22 cellular contexts compared by ENCODE assay signal in genomic region chr16:85635545-85636140, GRCh38. TPM values are rescaled to one million over a fixed set of nuclear protein-coding genes. Genes with fewer than 3 reads are reported as not detected.
DNase-seq lines count a peak whose midpoint lies in the region; ATAC-seq, FAIRE-seq and TF ChIP-seq lines count a peak whose summit lies in the region.
"Had no signal": no experiment of that assay in that cellular context is flagged by ENCODE, and none has a peak within 500 bp of the region (broad histone marks: within the 10 kb centered on the region; RNA-seq: fewer than 3 reads in every experiment).

No MANE protein-coding gene starts in this region.

- ATAC-seq in SK-N-SH treated with all-trans-retinoic acid at 6 μM for 48 hours = no peak
- no peak for ATAC-seq in HG03025 (IDR thresholded peaks at IDR 0.05; ENCODE audit: low FRiP score, unreplicated experiment)
- ATAC-seq: psoas muscle, upper lobe of right lung had no signal

- H3K4me3 ChIP-seq in SK-N-SH (ENCODE audit: low read depth in 2 of 2, low read length in 1 of 2) (no peak overlapping the region), keratinocyte (ENCODE audit: control insufficient read depth in 2 of 3, extremely low read depth in 1 of 3, insufficient read depth in 2 of 3, low read depth in 1 of 3, low read length in 3 of 3) (no peak overlapping the region)
- H3K4me3 ChIP-seq: A549, cardiac muscle cell, neural progenitor cell, psoas muscle, upper lobe of right lung had no signal

- H2AFZ ChIP-seq in SK-N-SH (ENCODE audit: low read depth) (no peak overlapping the region), keratinocyte (ENCODE audit: control insufficient read depth, low read length) (peak overlapping the region; percentile 53)
- H2AFZ ChIP-seq: neural progenitor cell had no signal

- H3K27me3 Mint-ChIP-seq in endothelial cell (ENCODE audit: unreplicated experiment) = peaks cover 1% of the 10 kb centered on the region
- H3K27me3 Mint-ChIP-seq: activated CD4-positive, alpha-beta T cell treated with anti-CD3 and anti-CD28 coated beads, Interleukin-2, amount 10 ng/mL, durations not matched to agents 24 days and 14 days; B cell had no signal

- H3K9me1 ChIP-seq in keratinocyte (ENCODE audit: control insufficient read depth, extremely low read depth, insufficient read depth, low read length) = no peaks in the 10 kb centered on the region

- H3K36me3 ChIP-seq in SK-N-SH (replicated peaks in 1 of 2; ENCODE audit: control insufficient read depth in 1 of 2, insufficient read depth in 2 of 2, low read length in 1 of 2) (peaks cover 0 to 40% of the 10 kb centered on the region in 2 experiments), keratinocyte (ENCODE audit: control insufficient read depth in 2 of 2, extremely low read depth in 1 of 2, insufficient read depth in 2 of 2, low read length in 2 of 2) (peaks cover 0 to 4% of the 10 kb centered on the region in 2 experiments)
- H3K36me3 ChIP-seq: cardiac muscle cell, neural progenitor cell had no signal

- TF ChIP-seq EP300 in SK-N-SH (IDR thresholded peaks at IDR 0.05; ENCODE audit: borderline replicate concordance in 1 of 2, low read depth in 1 of 2, low read length in 1 of 2) = no peak

- peak; percentile 67 for DNase-seq in SK-N-SH
- DNase-seq in astrocyte of the hippocampus (ENCODE audit: low read depth, low spot score) = peak; percentile 28
- no peak for DNase-seq in keratinocyte (ENCODE audit: low read depth, low spot score)
- DNase-seq in cerebellar cortex (ENCODE audit: low spot score) = no peak
- DNase-seq in endothelial cell (ENCODE audit: low spot score) = no peak
- DNase-seq in activated CD4-positive, CD25-positive, alpha-beta regulatory T cell (lab: John Stamatoyannopoulos, UW) = no peak
- DNase-seq: activated CD4-positive, alpha-beta T cell treated with anti-CD3 and anti-CD28 coated beads, Interleukin-2, amount 10 ng/mL, durations not matched to agents 24 days and 14 days; activated naive CD4-positive, alpha-beta T cell treated with Interleukin-2 at 50 U/mL for 16 hours; activated T-cell treated with anti-CD3 and anti-CD28 coated beads, Interleukin-2, amount 50 U/mL, for 48 hours; NCI-H1694; NCI-H526 treated with DMSO at 0.1 percent for 48 hours; psoas muscle; T-helper 2 cell; upper lobe of right lung had no signal

- 92% methylated on average over 8 of the region's 26 CpGs for WGBS in SK-N-SH (ENCODE audit: low lambda C conversion rate)

- peak; percentile 78 for FAIRE-seq in keratinocyte (lab: Jason Lieb, UNC)
- FAIRE-seq: A549, GM19239 had no signal

- POLR2A ChIA-PET in SK-N-SH (lab: Yijun Ruan, JAX) = no interaction called here

- H3K36me3 Mint-ChIP-seq in endothelial cell (ENCODE audit: low read depth, unreplicated experiment) = no peaks in the 10 kb centered on the region
- H3K36me3 Mint-ChIP-seq: neural progenitor cell had no signal

- no peak overlapping the region for H3K27ac Mint-ChIP-seq in endothelial cell (ENCODE audit: unreplicated experiment)
- H3K27ac Mint-ChIP-seq: activated CD4-positive, alpha-beta T cell treated with anti-CD3 and anti-CD28 coated beads, Interleukin-2, amount 10 ng/mL, durations not matched to agents 24 days and 14 days; B cell; neural progenitor cell had no signal

- H3K27ac ChIP-seq in SK-N-SH (ENCODE audit: low read depth in 2 of 2, low read length in 1 of 2) (peak overlapping the region in 1 of 2 experiments; percentile 43; a peak in 1 of 4 replicates), keratinocyte (ENCODE audit: control insufficient read depth, insufficient read depth, low read length) (no peak overlapping the region)
- H3K27ac ChIP-seq: A549, cardiac muscle cell, KMS-11, neural progenitor cell, psoas muscle, upper lobe of right lung had no signal

- H4K20me1 ChIP-seq in SK-N-SH (ENCODE audit: insufficient read depth) (peaks cover 99% of the 10 kb centered on the region), keratinocyte (ENCODE audit: control insufficient read depth, extremely low read depth, insufficient read depth, low read length) (no peaks in the 10 kb centered on the region)

- CTCF ChIA-PET in SK-N-SH (lab: Yijun Ruan, JAX) = interaction anchor here (0.9 to 4.3 kb wide), 7 partner anchors 8 to 38 kb away, joined by 4 to 25 read pairs (median 7); no protein-coding TSS in a partner anchor

- no peak for TF ChIP-seq RAD21 in SK-N-SH (IDR thresholded peaks at IDR 0.05; ENCODE audit: low read length)

- H3K9me3 ChIP-seq in SK-N-SH = no peaks in the 10 kb centered on the region
- no peaks in the 10 kb centered on the region for H3K9me3 ChIP-seq in keratinocyte (ENCODE audit: control insufficient read depth, low read depth, low read length)
- H3K9me3 ChIP-seq: A549, psoas muscle, upper lobe of right lung had no signal

- H3K9me3 Mint-ChIP-seq in endothelial cell (ENCODE audit: unreplicated experiment) = no peaks in the 10 kb centered on the region
- H3K9me3 Mint-ChIP-seq: activated CD4-positive, alpha-beta T cell treated with anti-CD3 and anti-CD28 coated beads, Interleukin-2, amount 10 ng/mL, durations not matched to agents 24 days and 14 days; neural progenitor cell had no signal

- peaks cover 0 to 96% of the 10 kb centered on the region in 2 experiments; a peak in 1 of 4 replicates for H3K4me1 ChIP-seq in SK-N-SH (ENCODE audit: control insufficient read depth in 1 of 2, insufficient read depth in 2 of 2, low read depth in 1 of 2, low read length in 1 of 2)
- H3K4me1 ChIP-seq in keratinocyte (ENCODE audit: control insufficient read depth, extremely low read depth, insufficient read depth, low read length) = peaks cover 21% of the 10 kb centered on the region

- no peaks in the 10 kb centered on the region for H3K27me3 ChIP-seq in SK-N-SH (ENCODE audit: insufficient read depth)
- peaks cover 9% of the 10 kb centered on the region for H3K27me3 ChIP-seq in keratinocyte (ENCODE audit: control insufficient read depth, extremely low read depth, insufficient read depth, low read length)
- H3K27me3 ChIP-seq: cardiac muscle cell, neural progenitor cell, upper lobe of right lung had no signal

- H3K9ac ChIP-seq in SK-N-SH (no peak overlapping the region), keratinocyte (ENCODE audit: control insufficient read depth, extremely low read depth, insufficient read depth, low read length) (peak overlapping the region; percentile 22)
- H3K9ac ChIP-seq: KMS-11, neural progenitor cell had no signal

- H3K4me3 Mint-ChIP-seq in endothelial cell (ENCODE audit: unreplicated experiment) = no peak overlapping the region
- H3K4me3 Mint-ChIP-seq: activated CD4-positive, alpha-beta T cell treated with anti-CD3 and anti-CD28 coated beads, Interleukin-2, amount 10 ng/mL, durations not matched to agents 24 days and 14 days; B cell; neural progenitor cell had no signal

- H3K4me1 Mint-ChIP-seq in endothelial cell (ENCODE audit: unreplicated experiment) = no peaks in the 10 kb centered on the region
- H3K4me1 Mint-ChIP-seq: activated CD4-positive, alpha-beta T cell treated with anti-CD3 and anti-CD28 coated beads, Interleukin-2, amount 10 ng/mL, durations not matched to agents 24 days and 14 days; B cell had no signal

- TF ChIP-seq CTCF in SK-N-SH (IDR thresholded peaks at IDR 0.05) (no peak), keratinocyte (optimal IDR thresholded peaks at IDR 0.05 in 1 of 3, IDR thresholded peaks at IDR 0.05 in 1 of 3, conservative IDR thresholded peaks at IDR 0.05 in 1 of 3; ENCODE audit: extremely low read depth in 1 of 3, insufficient read depth in 2 of 3, low read length in 3 of 3) (no peak), endothelial cell (IDR thresholded peaks at IDR 0.05; ENCODE audit: unreplicated experiment) (no peak)

- H3K4me2 ChIP-seq in SK-N-SH (no peak overlapping the region), keratinocyte (ENCODE audit: control insufficient read depth, extremely low read depth, insufficient read depth, low read depth, low read length) (peak overlapping the region; percentile 22)
- H3K4me2 ChIP-seq: A549, KMS-11, neural progenitor cell had no signal

- peaks cover 35% of the 10 kb centered on the region; the same call in 1 of the 2 replicates for H3K79me2 ChIP-seq in SK-N-SH (ENCODE audit: insufficient read depth)
- H3K79me2 ChIP-seq in keratinocyte (ENCODE audit: control insufficient read depth, insufficient read depth, low read length) = no peaks in the 10 kb centered on the region

- H3K9me2 ChIP-seq in SK-N-SH = no peaks in the 10 kb centered on the region

- dilution Hi-C loops in keratinocyte (cut with MboI; ENCODE audit: extremely low pct_ligation_motif_present, low sequenced_read_pairs) = no loop called here

- H3F3A ChIP-seq in SK-N-SH (replicated peaks; ENCODE audit: insufficient read depth) = no peaks in the 10 kb centered on the region

TF ChIP-seq in SK-N-SH treated with all-trans-retinoic acid at 6 μM for 48 hours, 23 proteins besides CTCF, POLR2A, EP300 and RAD21:
- TF ChIP-seq ZNF8 (CRISPR knock-in tag; IDR thresholded peaks at IDR 0.05) = no peak
TF ChIP-seq in SK-N-SH treated with all-trans-retinoic acid at 6 μM for 48 hours: peak in this region for 0.

RNA-seq across cellular contexts. Expression of gene GSE1, which starts 22.5 kb away (rescaled TPM):
- polyA plus RNA-seq in SK-N-SH (2012; rRNA removed) = 22.7 and 26.5 TPM in 2 replicates
- polyA plus RNA-seq in SK-N-SH (2012; cell fraction: cytosol; rRNA removed) = 18.5 and 22.7 TPM in 2 replicates
- polyA plus RNA-seq in SK-N-SH (2012; cell fraction: nucleus; rRNA removed) = 94.0 and 103 TPM in 2 replicates
- 4.3 to 6.2 TPM (median 5.0 TPM) in 3 replicates for polyA plus RNA-seq in keratinocyte
- 16.7 TPM for polyA plus RNA-seq in keratinocyte (2011; ENCODE audit: low read depth)
- 5.7 and 5.8 TPM in 2 replicates for polyA plus RNA-seq in keratinocyte (2011; cell fraction: cytosol; rRNA removed)
- 25.5 and 27.8 TPM in 2 replicates for polyA plus RNA-seq in keratinocyte (2011; cell fraction: nucleus; rRNA removed)
- 5.8 and 16.8 TPM in 2 replicates for polyA plus RNA-seq in keratinocyte (2012; ENCODE audit: low replicate concordance)
- polyA minus RNA-seq in keratinocyte = 6.8 to 9.9 TPM (median 9.3 TPM) in 3 replicates
- polyA minus RNA-seq in keratinocyte (2011; cell fraction: cytosol; rRNA and poly(A)+ RNA removed) = 11.3 TPM
- polyA minus RNA-seq in keratinocyte (2011; cell fraction: nucleus; rRNA and poly(A)+ RNA removed) = 22.2 and 29.6 TPM in 2 replicates
- 23.9 TPM for total RNA-seq in endothelial cell (ENCODE audit: unreplicated experiment)

RNA-seq across cellular contexts. Expression of gene GINS2, which starts 53.1 kb away (rescaled TPM):
- polyA plus RNA-seq in SK-N-SH (2012; rRNA removed) (8.4 and 9.0 TPM in 2 replicates), keratinocyte (2.0 to 11.2 TPM (median 10.4 TPM) in 3 replicates)
- polyA plus RNA-seq in SK-N-SH (2012; cell fraction: cytosol; rRNA removed) = 9.0 and 9.3 TPM in 2 replicates
- polyA plus RNA-seq in SK-N-SH (2012; cell fraction: nucleus; rRNA removed) = 3.7 and 4.5 TPM in 2 replicates
- 0.66 TPM for polyA plus RNA-seq in keratinocyte (2011; ENCODE audit: low read depth)
- polyA plus RNA-seq in keratinocyte (2011; cell fraction: cytosol; rRNA removed) = 3.3 and 4.0 TPM in 2 replicates
- polyA plus RNA-seq in keratinocyte (2011; cell fraction: nucleus; rRNA removed) = 1.6 and 1.7 TPM in 2 replicates
- polyA plus RNA-seq in keratinocyte (2012; ENCODE audit: low replicate concordance) = 0.68 and 8.4 TPM in 2 replicates
- 0.96 to 4.6 TPM (median 4.0 TPM) in 3 replicates for polyA minus RNA-seq in keratinocyte
- 1.2 TPM for polyA minus RNA-seq in keratinocyte (2011; cell fraction: cytosol; rRNA and poly(A)+ RNA removed)
- 0.53 and 0.78 TPM in 2 replicates for polyA minus RNA-seq in keratinocyte (2011; cell fraction: nucleus; rRNA and poly(A)+ RNA removed)
- 9.1 TPM for total RNA-seq in endothelial cell (ENCODE audit: unreplicated experiment)

Comparison
In these comparisons a context has a peak if more than half of its experiments do, and no peak if none do; other contexts are left out.
1. DNase-seq: peak in SK-N-SH (single experiment) and astrocyte of the hippocampus (single experiment); none in keratinocyte (single experiment), cerebellar cortex (single experiment), endothelial cell (single experiment) and activated CD4-positive, CD25-positive, alpha-beta regulatory T cell (0 of 4).